23 cellular contexts compared by ENCODE assay signal in genomic region chr6:149387787-149388512, GRCh38. TPM values are rescaled to one million over a fixed set of nuclear protein-coding genes. Genes with fewer than 3 reads are reported as not detected.
A peak's percentile ranks its signal among the peaks of the same experiment; 100 is the strongest.
DNase-seq lines count a peak whose midpoint lies in the region; ATAC-seq, FAIRE-seq and TF ChIP-seq lines count a peak whose summit lies in the region.
"Had no signal": no experiment of that assay in that cellular context is flagged by ENCODE, and none has a peak within 500 bp of the region (broad histone marks: within the 10 kb centered on the region; RNA-seq: fewer than 3 reads in every experiment).

No MANE protein-coding gene starts in this region.

- H3K9me3 ChIP-seq in colonic mucosa (no peaks in the 10 kb centered on the region), mucosa of descending colon (no peaks in the 10 kb centered on the region)
- H3K9me3 ChIP-seq: stomach had no signal

- no peak for TF ChIP-seq CTCF in colonic mucosa (IDR thresholded peaks at IDR 0.05)
- no peak for TF ChIP-seq CTCF in mucosa of descending colon (IDR thresholded peaks at IDR 0.05)

- H3K4me3 ChIP-seq in colonic mucosa (no peak overlapping the region), mucosa of descending colon (no peak overlapping the region)
- H3K4me3 ChIP-seq: stomach had no signal

- peak; percentile 95 for ATAC-seq in mucosa of descending colon
- ATAC-seq: CD8-positive, alpha-beta T cell had no signal

- FAIRE-seq in GM12892 (lab: Jason Lieb, UNC): peak; percentile 36
- FAIRE-seq: H1, TTC549 had no signal

- intact Hi-C loops in colonic mucosa (cut with DNase I): no loop called here
- intact Hi-C loops in mucosa of descending colon (cut with DNase I, micrococcal nuclease): no loop called here

- peak overlapping the region; percentile 45 for H3K27ac ChIP-seq in colonic mucosa
- H3K27ac ChIP-seq: stomach had no signal

- DNase-seq in GM12892 (ENCODE audit: insufficient read length) (no peak), LoVo (ENCODE audit: low spot score) (peak; percentile 23), colonic mucosa (peak; percentile 22), mucosa of descending colon (peak in 1 of 3 donors; percentile 21), T-helper 9 cell (no peak), GDM1 (lab: John Stamatoyannopoulos, UW) (no peak), NCI-H2196 treated with DMSO at 0.1 percent for 48 hours (lab: John Stamatoyannopoulos, UW; ENCODE audit: unreplicated experiment) (no peak), erythroblast (lab: John Stamatoyannopoulos, UW) (no peak)
- DNase-seq: activated CD8-positive, alpha-beta memory T cell treated with anti-CD3 and anti-CD28 coated beads, Interleukin-2, amount 50 U/mL, for 48 hours; activated gamma-delta T cell; anterior cingulate cortex; CD8-positive, alpha-beta T cell; effector CD8-positive, alpha-beta T cell; head of caudate nucleus; Karpas-422; NCI-H1092 treated with DMSO at 0.1 percent for 48 hours; NCI-H2029 treated with DMSO at 0.1 percent for 48 hours; NCI-H510A; retina; stimulated activated CD4-positive, alpha-beta T cell treated with anti-CD3 and anti-CD28 coated beads, Interleukin-4, amount 100 ng/mL, for 4 hours; stomach had no signal

- TF ChIP-seq POLR2A in GM12892 (IDR thresholded peaks at IDR 0.05; ENCODE audit: low read depth, low read length): no peak
- no peak for TF ChIP-seq POLR2A in erythroblast (IDR thresholded peaks at IDR 0.05; ENCODE audit: low read length)

- no peaks in the 10 kb centered on the region for H3K27me3 ChIP-seq in colonic mucosa
- H3K27me3 ChIP-seq: stomach had no signal

- H3K9ac ChIP-seq in colonic mucosa (ENCODE audit: low read depth in 2 of 2, low read length in 2 of 2): no peak overlapping the region

- no peaks in the 10 kb centered on the region for H3K36me3 ChIP-seq in colonic mucosa
- no peaks in the 10 kb centered on the region for H3K36me3 ChIP-seq in mucosa of descending colon (ENCODE audit: low read depth)

- peaks cover 4% of the 10 kb centered on the region for H3K4me1 ChIP-seq in colonic mucosa
- peaks cover 39% of the 10 kb centered on the region for H3K4me1 ChIP-seq in mucosa of descending colon (ENCODE audit: low read depth)

RNA-seq across cellular contexts. Expression of gene SUMO4, which starts 12.1 kb away (rescaled TPM):
- 1.1 TPM for polyA plus RNA-seq in GM12892 (2012; ENCODE audit: missing spikeins)
- total RNA-seq in colonic mucosa (1 to 10 TPM; 1.4 to 1.5 TPM), mucosa of descending colon (1 to 10 TPM; 1.7 to 3.6 (median 2.7) TPM)
- polyA plus RNA-seq: stomach had no signal

Comparison
In these comparisons a context has a peak if more than half of its experiments do, and no peak if none do; other contexts are left out.
1. DNase-seq: peak in LoVo (single experiment) and colonic mucosa (single experiment); none in GM12892 (single experiment), T-helper 9 cell (single experiment), GDM1 (single experiment), NCI-H2196 treated with DMSO at 0.1 percent for 48 hours (single experiment) and erythroblast (0 of 2).